In genomic region chr17:27457731-27458523, GRCh38 we compare ENCODE assay signal across 8 cellular contexts. TPM values are rescaled to one million over a fixed set of nuclear protein-coding genes. Genes with fewer than 3 reads are reported as not detected.
DNase-seq lines count a peak whose midpoint lies in the region; ATAC-seq and TF ChIP-seq lines count a peak whose summit lies in the region.

No MANE protein-coding gene starts in this region.

- no peak overlapping the region for H3K18ac ChIP-seq in trophoblast cell (ENCODE audit: low read length)

- H4K8ac ChIP-seq in trophoblast cell (ENCODE audit: low read depth, low read length), result no peak overlapping the region

- H3K36me3 ChIP-seq in Panc1 (ENCODE audit: control insufficient read depth, insufficient read depth, low read length), result no peaks in the 10 kb centered on the region
- peaks cover 0 to 4% of the 10 kb centered on the region in 2 experiments for H3K36me3 ChIP-seq in trophoblast cell (ENCODE audit: control insufficient read depth in 1 of 2, insufficient read depth in 2 of 2, low read length in 2 of 2)

- intact Hi-C loops in Panc1 (cut with micrococcal nuclease; ENCODE audit: unreplicated experiment), result loop anchor here (5.0 kb wide), 1 partner anchor 139 kb away; no protein-coding TSS in a partner anchor

- H3K4ac ChIP-seq in trophoblast cell (ENCODE audit: low read depth, low read length), result no peak overlapping the region

- no peak overlapping the region for H2BK12ac ChIP-seq in trophoblast cell (ENCODE audit: low read length)

- H2BK120ac ChIP-seq in trophoblast cell (ENCODE audit: insufficient read depth, low read length, poor library complexity), result no peak overlapping the region

- H3K14ac ChIP-seq in trophoblast cell (ENCODE audit: low read length), result no peak overlapping the region

- H2BK5ac ChIP-seq in trophoblast cell (ENCODE audit: low read depth, low read length, poor library complexity), result no peak overlapping the region

- H3K9me3 ChIP-seq in Panc1 (ENCODE audit: control insufficient read depth, insufficient read depth, low read depth, low read length) (no peaks in the 10 kb centered on the region), trophoblast cell (ENCODE audit: insufficient read depth, low read depth, low read length) (no peaks in the 10 kb centered on the region)

- H3K9ac ChIP-seq in trophoblast cell (ENCODE audit: low read length), result no peak overlapping the region

- peak overlapping the region; percentile 79 for H3K4me2 ChIP-seq in trophoblast cell (ENCODE audit: low read length)

- DNase-seq in AG08395 (ENCODE audit: low spot score) (peak; percentile 46), Panc1 (ENCODE audit: low read depth, low spot score) (no peak), erythroblast (lab: John Stamatoyannopoulos, UW) (peak; percentile 68 to 71), trophoblast cell (peak in 1 of 2 donors; percentile 46), NCI-H1048 (lab: John Stamatoyannopoulos, UW) (no peak)

- peaks cover 16% of the 10 kb centered on the region for H3K79me2 ChIP-seq in trophoblast cell (ENCODE audit: control insufficient read depth, insufficient read depth, low read length, poor library complexity)

- no peak overlapping the region for H3K23ac ChIP-seq in trophoblast cell (ENCODE audit: low read length)

- H3K27ac ChIP-seq in Panc1 (ENCODE audit: low read length) (peak overlapping the region; percentile 52), trophoblast cell (ENCODE audit: low read depth, low read length) (no peak overlapping the region)

- no peak overlapping the region for H2AK5ac ChIP-seq in trophoblast cell (ENCODE audit: low read length)

- TF ChIP-seq CTCF in GM12875 (IDR thresholded peaks at IDR 0.05; ENCODE audit: borderline replicate concordance, insufficient read depth, low read depth, low read length) (no peak), Panc1 (IDR thresholded peaks at IDR 0.05) (no peak)

- no peak overlapping the region for H4K91ac ChIP-seq in trophoblast cell (ENCODE audit: low read depth, low read length)

- in situ Hi-C loops in Panc1 (cut with HindIII; ENCODE audit: low pct_unique_long_range_greater_than_20kb, low sequenced_read_pairs), result no loop called here

- POLR2A ChIA-PET in Panc1 (lab: Charles Lee), result no interaction called here

- peak; percentile 43 for TF ChIP-seq POLR2A in erythroblast (IDR thresholded peaks at IDR 0.05; ENCODE audit: low read length)

- no peak overlapping the region for H2AFZ ChIP-seq in trophoblast cell (ENCODE audit: insufficient read depth, low read length, poor library complexity)

- no peak overlapping the region for H4K12ac ChIP-seq in trophoblast cell (ENCODE audit: low read depth, low read length)

- CTCF ChIA-PET in Panc1 (lab: Charles Lee), result interaction anchor here (0.5 to 0.9 kb wide), 2 partner anchors 63 to 142 kb away, joined by 3 read pairs; no protein-coding TSS in a partner anchor

- H3K27me3 ChIP-seq in Panc1 (ENCODE audit: control insufficient read depth, insufficient read depth, low read length) (no peaks in the 10 kb centered on the region), trophoblast cell (ENCODE audit: insufficient read depth, low read length) (no peaks in the 10 kb centered on the region)

- no CpG with 5 or more reads among the region's 14 CpGs for WGBS in trophoblast cell (ENCODE audit: extremely low coverage, insufficient coverage, insufficient read length)

- H3K79me1 ChIP-seq in trophoblast cell (ENCODE audit: low read length), result peaks cover 17% of the 10 kb centered on the region

- peaks cover 31% of the 10 kb centered on the region for H3K4me1 ChIP-seq in Panc1 (ENCODE audit: control insufficient read depth, insufficient read depth, low read length)
- H3K4me1 ChIP-seq in trophoblast cell (ENCODE audit: control insufficient read depth in 1 of 2, insufficient read depth in 2 of 2, low read length in 2 of 2), result peaks cover 24 to 46% of the 10 kb centered on the region in 2 experiments

- BruUV-seq in Panc1 (replicated peaks; lab: Mats Ljungman, UMichigan), result TSS peak; percentile 51

- ATAC-seq in Panc1, result no peak
- no peak for ATAC-seq in HG02610 (IDR thresholded peaks at IDR 0.05; ENCODE audit: unreplicated experiment)
- no peak for ATAC-seq in HG03521 (IDR thresholded peaks at IDR 0.05; ENCODE audit: unreplicated experiment)

- H3K4me3 ChIP-seq in GM12875 (ENCODE audit: low read depth, low read length), result peak overlapping the region; percentile 79
- H3K4me3 ChIP-seq in Panc1 (ENCODE audit: low read depth in 2 of 2, low read length in 2 of 2), result peak overlapping the region; percentile 65 to 72
- H3K4me3 ChIP-seq in trophoblast cell (ENCODE audit: low read depth, low read length), result peak overlapping the region; percentile 52

RNA-seq across cellular contexts. Expression of gene KSR1, which starts 1.7 kb away (rescaled TPM):
- total RNA-seq in Panc1 (2021; ENCODE audit: unreplicated experiment), result 21.7 TPM
- polyA plus RNA-seq in Panc1 (2012; ENCODE audit: insufficient read length), result 12.7 TPM
- polyA plus RNA-seq in trophoblast cell (2013), result 62.2 and 63.6 TPM in 2 replicates

Comparison
In these comparisons a context has a peak if more than half of its experiments do, and no peak if none do; other contexts are left out.
1. DNase-seq: peak in AG08395 (single experiment) and erythroblast (2 of 2); none in Panc1 (single experiment) and NCI-H1048 (single experiment).
2. Peak in every context shown above with its lines, with median percentiles within 50 percentile points of each other: H3K4me3 ChIP-seq.